In genomic region chr1:173202430-173203145, GRCh38 we compare ENCODE assay signal across 8 cellular contexts. TPM values are rescaled to one million over a fixed set of nuclear protein-coding genes. Genes with fewer than 3 reads are reported as not detected.
DNase-seq lines count a peak whose midpoint lies in the region; ATAC-seq and TF ChIP-seq lines count a peak whose summit lies in the region.

No MANE protein-coding gene starts in this region.

- H3K9me3 ChIP-seq in WERI-Rb-1 (ENCODE audit: severe bottlenecking) (no peaks in the 10 kb centered on the region), gastrocnemius medialis (no peaks in the 10 kb centered on the region)

- H3K4me3 ChIP-seq in WERI-Rb-1 (ENCODE audit: low read depth, low read length) (no peak overlapping the region), gastrocnemius medialis (no peak overlapping the region)

- H3K27me3 ChIP-seq in WERI-Rb-1 (ENCODE audit: insufficient read depth, low read depth, severe bottlenecking) (no peaks in the 10 kb centered on the region), gastrocnemius medialis (no peaks in the 10 kb centered on the region)

- in situ Hi-C loops in gastrocnemius medialis (cut with MboI; ENCODE audit: low sequenced_read_pairs in 4 of 4) = loop anchor here (5.0 to 25.0 kb wide), 5 partner anchors 375 to 465 kb away; no protein-coding TSS in a partner anchor

- intact Hi-C loops in left cardiac atrium (cut with DNase I) = loop anchor here (2.0 to 5.0 kb wide), 3 partner anchors 375 to 456 kb away; no protein-coding TSS in a partner anchor
- intact Hi-C loops in gastrocnemius medialis (cut with DNase I; ENCODE audit: low total_unique reads) = loop anchor here (1.0 to 2.0 kb wide), 2 partner anchors 376 to 457 kb away; no protein-coding TSS in a partner anchor

- peak; percentile 47; the same call in 1 of the 2 replicates for TF ChIP-seq CTCF in WERI-Rb-1 (IDR thresholded peaks at IDR 0.05; ENCODE audit: low read depth, low read length)
- peak; percentile 15 to 54 (median 35) for TF ChIP-seq CTCF in gastrocnemius medialis (IDR thresholded peaks at IDR 0.05 in 4 of 5, conservative IDR thresholded peaks at IDR 0.05 in 1 of 5)

- ATAC-seq in left cardiac atrium (peak; percentile 69 to 74), gastrocnemius medialis (peak in 1 of 2 donors; percentile 57), HG02938 (IDR thresholded peaks at IDR 0.05; ENCODE audit: unreplicated experiment) (no peak)

- H3K36me3 ChIP-seq in WERI-Rb-1 (no peaks in the 10 kb centered on the region), gastrocnemius medialis (no peaks in the 10 kb centered on the region)

- TF ChIP-seq POLR2A in gastrocnemius medialis (IDR thresholded peaks at IDR 0.05) = no peak

- DNase-seq in NCI-H2196 (lab: John Stamatoyannopoulos, UW; ENCODE audit: unreplicated experiment) = peak; percentile 7
- DNase-seq in NCI-H2196 treated with DMSO at 0.1 percent for 48 hours (lab: John Stamatoyannopoulos, UW; ENCODE audit: unreplicated experiment) = no peak
- DNase-seq in LoVo (ENCODE audit: low spot score) = peak; percentile 63
- DNase-seq in WERI-Rb-1 = peak; percentile 30
- no peak for DNase-seq in left cardiac atrium
- no peak for DNase-seq in gastrocnemius medialis
- no peak for DNase-seq in mesenteric fat pad (ENCODE audit: low spot score)

- H3K27ac ChIP-seq in WERI-Rb-1 = no peak overlapping the region
- H3K27ac ChIP-seq in gastrocnemius medialis = no peak overlapping the region

- H3K4me1 ChIP-seq in gastrocnemius medialis = no peaks in the 10 kb centered on the region

RNA-seq across cellular contexts. Expression of gene TNFSF4, which starts 4.5 kb away (rescaled TPM):
- total RNA-seq in left cardiac atrium (1 to 10 TPM; 1.9 to 2.3 TPM), gastrocnemius medialis (under 1 TPM in 3 of 4 donors, not detected in 1; 0.16 to 0.25 (median 0.23) TPM), mesenteric fat pad (0.45 TPM)

Comparison
In these comparisons a context has a peak if more than half of its experiments do, and no peak if none do; other contexts are left out.
1. DNase-seq: peak in NCI-H2196 (single experiment), LoVo (single experiment) and WERI-Rb-1 (single experiment); none in NCI-H2196 treated with DMSO at 0.1 percent for 48 hours (single experiment), left cardiac atrium (single experiment), gastrocnemius medialis (0 of 2) and mesenteric fat pad (single experiment).